25 cellular contexts compared by ENCODE assay signal in the genomic region with DNA sequence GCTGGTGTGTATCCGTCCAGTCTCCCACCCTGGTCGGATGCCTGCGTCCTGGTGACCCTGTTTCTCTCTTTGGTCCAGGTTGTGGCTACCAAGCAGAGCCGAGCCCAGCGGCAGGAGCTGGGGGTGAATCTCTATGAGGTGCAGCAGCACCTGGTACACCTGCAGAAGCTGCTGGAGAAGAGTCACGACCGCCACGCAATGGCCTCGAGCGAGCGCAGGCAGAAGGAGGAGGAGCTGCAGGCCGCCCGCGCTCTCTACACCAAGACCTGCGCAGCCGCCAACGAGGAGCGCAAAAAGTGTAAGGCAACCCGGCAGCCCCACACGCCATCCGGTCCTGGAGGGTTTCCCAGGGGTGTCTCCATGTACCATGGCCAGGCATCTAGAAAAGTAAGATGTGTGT. TPM values are rescaled to one million over a fixed set of nuclear protein-coding genes. Genes with fewer than 3 reads are reported as not detected.
DNase-seq lines count a peak whose midpoint lies in the region; ATAC-seq, FAIRE-seq and TF ChIP-seq lines count a peak whose summit lies in the region.
"Had no signal": no experiment of that assay in that cellular context is flagged by ENCODE, and none has a peak within 500 bp of the region (broad histone marks: within the 10 kb centered on the region; RNA-seq: fewer than 3 reads in every experiment).

No MANE protein-coding gene starts in this region.

- H3K27ac Mint-ChIP-seq in activated T-helper 1 cell treated with anti-CD3 and anti-CD28 coated beads, Interleukin-12 subunit alpha, Interleukin-12 subunit beta, Interleukin-2, Interleukin-4 antibody, amounts not matched to agents 30 ng/mL and 10 ng/mL and 1 ng/mL, durations not matched to agents 14 hours and 24 hours and 36 hours = no peak overlapping the region
- H3K27ac Mint-ChIP-seq: B cell; CD4-positive, alpha-beta T cell; CD8-positive, alpha-beta T cell had no signal

- ATAC-seq in Right ventricle myocardium inferior = no peak
- ATAC-seq in mucosa of descending colon = no peak
- ATAC-seq: A549; CD8-positive, alpha-beta T cell; GM12878 had no signal

- no peak overlapping the region for H2AFZ ChIP-seq in osteoblast (ENCODE audit: low read length)

- H3K4me2 ChIP-seq in osteoblast (ENCODE audit: insufficient read depth, low read length) = no peak overlapping the region
- H3K4me2 ChIP-seq: A549; BLaER1 treated with 17β-estradiol and CSF1 and Interleukin-3, amounts not matched to agents 10 nM and 100 nM had no signal

- H3K4me1 ChIP-seq in kidney (ENCODE audit: control insufficient read depth in 1 of 2, insufficient read depth in 1 of 2, low read depth in 1 of 2, low read length in 2 of 2) (no peaks in the 10 kb centered on the region), mucosa of descending colon (ENCODE audit: low read depth) (no peaks in the 10 kb centered on the region), osteoblast (ENCODE audit: insufficient read depth, low read length) (no peaks in the 10 kb centered on the region)
- H3K4me1 ChIP-seq: A549, Caco-2 had no signal

- no peak for FAIRE-seq in kidney (lab: Jason Lieb, UNC)
- FAIRE-seq: A549, D721Med, G401.6, GM12878, GM12892, GM18507 had no signal

- H3K36me3 ChIP-seq in kidney (ENCODE audit: control insufficient read depth in 1 of 2, insufficient read depth in 2 of 2, low read length in 2 of 2) (peaks cover 0 to 4% of the 10 kb centered on the region in 2 donors), mucosa of descending colon (ENCODE audit: low read depth) (no peaks in the 10 kb centered on the region), osteoblast (ENCODE audit: insufficient read depth, low read length) (no peaks in the 10 kb centered on the region)
- H3K36me3 ChIP-seq: BLaER1 treated with 17β-estradiol and CSF1 and Interleukin-3, amounts not matched to agents 10 nM and 100 nM had no signal

- no peaks in the 10 kb centered on the region for H3K36me3 Mint-ChIP-seq in activated T-helper 1 cell treated with anti-CD3 and anti-CD28 coated beads, Interleukin-12 subunit alpha, Interleukin-12 subunit beta, Interleukin-2, Interleukin-4 antibody, amounts not matched to agents 30 ng/mL and 10 ng/mL and 1 ng/mL, durations not matched to agents 14 hours and 24 hours and 36 hours (ENCODE audit: low read depth)
- H3K36me3 Mint-ChIP-seq: CD8-positive, alpha-beta T cell had no signal

- H3K4me3 Mint-ChIP-seq in activated T-helper 1 cell treated with anti-CD3 and anti-CD28 coated beads, Interleukin-12 subunit alpha, Interleukin-12 subunit beta, Interleukin-2, Interleukin-4 antibody, amounts not matched to agents 30 ng/mL and 10 ng/mL and 1 ng/mL, durations not matched to agents 14 hours and 24 hours and 36 hours = no peak overlapping the region
- H3K4me3 Mint-ChIP-seq: B cell; CD4-positive, alpha-beta T cell; CD8-positive, alpha-beta T cell had no signal

- intact Hi-C loops in Right ventricle myocardium inferior (cut with DNase I) = no loop called here
- intact Hi-C loops in cardiac septum (cut with DNase I) = no loop called here
- intact Hi-C loops in kidney (cut with DNase I) = no loop called here
- intact Hi-C loops in mucosa of descending colon (cut with DNase I, micrococcal nuclease) = no loop called here
- intact Hi-C loops in activated T-helper 1 cell treated with anti-CD3 and anti-CD28 coated beads, Interleukin-12 subunit alpha, Interleukin-12 subunit beta, Interleukin-2, Interleukin-4 antibody, amounts not matched to agents 30 ng/mL and 10 ng/mL and 1 ng/mL, durations not matched to agents 14 hours and 24 hours and 36 hours (cut with micrococcal nuclease) = no loop called here

- H3K4me1 Mint-ChIP-seq in activated T-helper 1 cell treated with anti-CD3 and anti-CD28 coated beads, Interleukin-12 subunit alpha, Interleukin-12 subunit beta, Interleukin-2, Interleukin-4 antibody, amounts not matched to agents 30 ng/mL and 10 ng/mL and 1 ng/mL, durations not matched to agents 14 hours and 24 hours and 36 hours (ENCODE audit: low read depth) = no peaks in the 10 kb centered on the region
- H3K4me1 Mint-ChIP-seq: B cell had no signal

- no peak overlapping the region for H3K9ac ChIP-seq in kidney (ENCODE audit: low read length in 2 of 2)
- H3K9ac ChIP-seq: BLaER1 treated with 17β-estradiol and CSF1 and Interleukin-3, amounts not matched to agents 10 nM and 100 nM had no signal

- no peaks in the 10 kb centered on the region for H3K79me2 ChIP-seq in osteoblast (ENCODE audit: insufficient read depth, low read length)

- H3K9me3 ChIP-seq in kidney (ENCODE audit: control insufficient read depth in 1 of 2, low read length in 2 of 2) = no peaks in the 10 kb centered on the region
- H3K9me3 ChIP-seq in mucosa of descending colon = no peaks in the 10 kb centered on the region
- no peaks in the 10 kb centered on the region for H3K9me3 ChIP-seq in osteoblast (ENCODE audit: low read depth, low read length)
- H3K9me3 ChIP-seq: A549; BLaER1 treated with 17β-estradiol and CSF1 and Interleukin-3, amounts not matched to agents 10 nM and 100 nM; Caco-2 had no signal

- no peaks in the 10 kb centered on the region for H3K27me3 ChIP-seq in osteoblast (ENCODE audit: insufficient read depth, low read length)
- H3K27me3 ChIP-seq: BLaER1 treated with 17β-estradiol and CSF1 and Interleukin-3, amounts not matched to agents 10 nM and 100 nM had no signal

- peaks cover under 1% of the 10 kb centered on the region for H3K27me3 Mint-ChIP-seq in activated T-helper 1 cell treated with anti-CD3 and anti-CD28 coated beads, Interleukin-12 subunit alpha, Interleukin-12 subunit beta, Interleukin-2, Interleukin-4 antibody, amounts not matched to agents 30 ng/mL and 10 ng/mL and 1 ng/mL, durations not matched to agents 14 hours and 24 hours and 36 hours (ENCODE audit: insufficient read depth)
- H3K27me3 Mint-ChIP-seq: CD4-positive, alpha-beta T cell had no signal

- H4K20me1 ChIP-seq in osteoblast (ENCODE audit: insufficient read depth, low read length) = no peaks in the 10 kb centered on the region
- H4K20me1 ChIP-seq: BLaER1 treated with 17β-estradiol and CSF1 and Interleukin-3, amounts not matched to agents 10 nM and 100 nM had no signal

- DNase-seq in Right ventricle myocardium inferior (ENCODE audit: missing footprints) (peak; percentile 66), cardiac septum (ENCODE audit: low spot score) (no peak), kidney (peak; percentile 59), mucosa of descending colon (peak in 2 of 3 donors; percentile 15 to 32), osteoblast (ENCODE audit: insufficient read length, low spot score, missing footprints) (peak; percentile 11), GM10266 (ENCODE audit: extremely low spot score) (no peak), NOMO-1 treated with DMSO at 0.1 percent for 48 hours (lab: John Stamatoyannopoulos, UW; ENCODE audit: unreplicated experiment) (no peak)
- no peak for DNase-seq in activated T-helper 1 cell treated with anti-CD3 and anti-CD28 coated beads, Interleukin-12 subunit alpha, Interleukin-12 subunit beta, Interleukin-2, Interleukin-4 antibody, amounts not matched to agents 30 ng/mL and 10 ng/mL and 1 ng/mL, durations not matched to agents 14 hours and 24 hours and 36 hours (ENCODE audit: low spot score)
- DNase-seq: AML-193; Caco-2; Calu3; CD4-positive, alpha-beta T cell; CD8-positive, alpha-beta T cell; DMS79 treated with DMSO at 0.1 percent for 48 hours; GF-D8 had no signal

- no peak overlapping the region for H3K27ac ChIP-seq in kidney (ENCODE audit: low read depth in 2 of 2, low read length in 2 of 2)
- no peak overlapping the region for H3K27ac ChIP-seq in osteoblast (ENCODE audit: low read depth, low read length)
- H3K27ac ChIP-seq: 22Rv1; A549; BLaER1 treated with 17β-estradiol and CSF1 and Interleukin-3, amounts not matched to agents 10 nM and 100 nM; C4-2B had no signal

- no peaks in the 10 kb centered on the region for H3K9me3 Mint-ChIP-seq in activated T-helper 1 cell treated with anti-CD3 and anti-CD28 coated beads, Interleukin-12 subunit alpha, Interleukin-12 subunit beta, Interleukin-2, Interleukin-4 antibody, amounts not matched to agents 30 ng/mL and 10 ng/mL and 1 ng/mL, durations not matched to agents 14 hours and 24 hours and 36 hours
- H3K9me3 Mint-ChIP-seq: CD4-positive, alpha-beta T cell; CD8-positive, alpha-beta T cell had no signal

- no peak overlapping the region for H3K4me3 ChIP-seq in kidney (ENCODE audit: low read length in 2 of 2)
- no peak overlapping the region for H3K4me3 ChIP-seq in mucosa of descending colon
- no peak overlapping the region for H3K4me3 ChIP-seq in osteoblast (ENCODE audit: insufficient read depth, low read length)
- H3K4me3 ChIP-seq: A549; BLaER1 treated with 17β-estradiol and CSF1 and Interleukin-3, amounts not matched to agents 10 nM and 100 nM; GM12878 had no signal

- TF ChIP-seq CTCF in kidney (IDR thresholded peaks at IDR 0.05; ENCODE audit: borderline replicate concordance, extremely low read depth, insufficient read depth) (no peak), mucosa of descending colon (IDR thresholded peaks at IDR 0.05) (no peak), osteoblast (IDR thresholded peaks at IDR 0.05; ENCODE audit: extremely low read depth, low read depth, low read length) (no peak), GM10266 (IDR thresholded peaks at IDR 0.05; ENCODE audit: control insufficient read depth, insufficient read depth, low read depth, missing control alignments) (no peak)

RNA-seq across cellular contexts. Expression of a gene that starts 13.5 kb away (rescaled TPM):
- total RNA-seq in Right ventricle myocardium inferior (5.4 TPM), cardiac septum (9.0 TPM), kidney (22.6 TPM), mucosa of descending colon (1 to 10 TPM; 2.1 to 5.9 (median 2.7) TPM), osteoblast (8.3 and 11.8 TPM in 2 replicates)
- 5.1 TPM for polyA plus RNA-seq in kidney (ENCODE audit: insufficient read depth, low read depth, low replicate concordance)
- total RNA-seq in activated T-helper 1 cell treated with anti-CD3 and anti-CD28 coated beads, Interleukin-12 subunit alpha, Interleukin-12 subunit beta, Interleukin-2, Interleukin-4 antibody, amounts not matched to agents 30 ng/mL and 10 ng/mL and 1 ng/mL, durations not matched to agents 14 hours and 24 hours and 36 hours = 0.15 and 0.16 TPM in 2 replicates

RNA-seq across cellular contexts. Expression of a gene that starts 14.3 kb away (rescaled TPM):
- 16.3 TPM for total RNA-seq in Right ventricle myocardium inferior
- total RNA-seq in cardiac septum = 17.1 TPM
- total RNA-seq in kidney = 68.0 TPM
- 9.1 TPM for polyA plus RNA-seq in kidney (ENCODE audit: insufficient read depth, low read depth, low replicate concordance)
- 10 to 100 TPM; 10.9 to 23.4 (median 22.1) TPM for total RNA-seq in mucosa of descending colon
- 63.1 and 68.8 TPM in 2 replicates for total RNA-seq in osteoblast
- total RNA-seq in activated T-helper 1 cell treated with anti-CD3 and anti-CD28 coated beads, Interleukin-12 subunit alpha, Interleukin-12 subunit beta, Interleukin-2, Interleukin-4 antibody, amounts not matched to agents 30 ng/mL and 10 ng/mL and 1 ng/mL, durations not matched to agents 14 hours and 24 hours and 36 hours = 1.8 and 1.9 TPM in 2 replicates

RNA-seq across cellular contexts. Expression of a gene that starts 51.4 kb away (rescaled TPM):
- total RNA-seq in Right ventricle myocardium inferior (46.0 TPM), cardiac septum (47.0 TPM), kidney (62.3 TPM), mucosa of descending colon (10 to 100 TPM; 23.4 to 50.0 (median 49.3) TPM), osteoblast (76.7 and 91.3 TPM in 2 replicates)
- 78.7 TPM for polyA plus RNA-seq in kidney (ENCODE audit: insufficient read depth, low read depth, low replicate concordance)
- total RNA-seq in activated T-helper 1 cell treated with anti-CD3 and anti-CD28 coated beads, Interleukin-12 subunit alpha, Interleukin-12 subunit beta, Interleukin-2, Interleukin-4 antibody, amounts not matched to agents 30 ng/mL and 10 ng/mL and 1 ng/mL, durations not matched to agents 14 hours and 24 hours and 36 hours = 12.3 and 13.1 TPM in 2 replicates

Comparison
In these comparisons a context has a peak if more than half of its experiments do, and no peak if none do; other contexts are left out.
1. DNase-seq: peak in Right ventricle myocardium inferior (single experiment), kidney (single experiment), mucosa of descending colon (2 of 3) and osteoblast (single experiment); none in cardiac septum (single experiment), GM10266 (single experiment), activated T-helper 1 cell treated with anti-CD3 and anti-CD28 coated beads, Interleukin-12 subunit alpha, Interleukin-12 subunit beta, Interleukin-2, Interleukin-4 antibody, amounts not matched to agents 30 ng/mL and 10 ng/mL and 1 ng/mL, durations not matched to agents 14 hours and 24 hours and 36 hours (single experiment) and NOMO-1 treated with DMSO at 0.1 percent for 48 hours (single experiment).